9 cellular contexts compared by ENCODE assay signal in the genomic region with DNA sequence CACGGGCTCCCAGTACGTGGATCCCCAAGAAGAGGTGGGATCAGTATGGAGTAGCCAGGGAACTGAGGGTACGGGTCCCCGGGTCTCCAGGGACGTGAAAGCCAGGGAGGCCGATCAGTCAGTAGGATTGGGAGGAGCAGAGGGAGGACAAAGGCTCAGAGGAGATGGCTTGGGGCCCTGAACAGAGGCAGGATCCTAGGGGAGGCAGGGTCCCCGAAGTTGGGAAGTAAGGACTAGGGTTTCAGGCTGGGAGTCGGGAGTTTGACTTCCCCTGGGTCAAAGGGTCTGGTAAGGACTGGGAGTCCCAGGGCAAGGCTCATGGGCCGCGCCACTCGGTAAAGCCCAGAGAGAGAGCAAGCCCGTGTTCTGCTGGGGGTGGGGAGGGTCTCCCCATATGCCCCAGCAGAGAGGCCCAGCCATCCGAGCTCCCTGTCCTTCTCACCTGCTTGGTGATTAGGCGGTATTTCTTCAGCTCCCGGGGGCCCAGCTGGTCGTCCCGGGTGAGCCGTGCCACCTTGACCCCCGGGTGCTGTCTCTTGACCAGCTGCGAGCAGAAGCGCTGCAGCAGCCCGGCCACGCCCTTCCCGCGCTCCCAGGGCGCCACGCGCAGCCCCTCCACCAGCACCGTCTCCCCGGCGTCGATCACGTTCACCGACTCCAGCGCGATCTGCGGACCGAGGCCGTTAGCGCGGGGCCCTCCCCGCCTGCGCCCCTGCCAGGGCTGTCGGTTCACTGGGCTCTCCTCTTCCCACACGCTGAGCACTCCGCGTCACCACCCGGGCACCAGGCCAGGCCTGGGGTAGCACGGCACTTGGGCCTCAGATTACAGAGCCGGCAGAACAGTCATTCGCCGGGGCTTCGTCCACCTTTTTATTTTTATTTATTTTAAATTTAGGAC. TPM values are rescaled to one million over a fixed set of nuclear protein-coding genes. Genes with fewer than 3 reads are reported as not detected.
DNase-seq lines count a peak whose midpoint lies in the region; ATAC-seq, FAIRE-seq and TF ChIP-seq lines count a peak whose summit lies in the region.
"Had no signal": no experiment of that assay in that cellular context is flagged by ENCODE, and none has a peak within 500 bp of the region (broad histone marks: within the 10 kb centered on the region; RNA-seq: fewer than 3 reads in every experiment).

No MANE protein-coding gene starts in this region.

- no peak overlapping the region for H3K27ac ChIP-seq in kidney (ENCODE audit: low read depth in 2 of 2, low read length in 2 of 2)
- H3K27ac ChIP-seq in aorta (ENCODE audit: low read depth in 1 of 2, low read length in 2 of 2) = no peak overlapping the region

- H3K27me3 ChIP-seq in aorta (ENCODE audit: control insufficient read depth in 1 of 2, insufficient read depth in 2 of 2, low read length in 1 of 2) = no peaks in the 10 kb centered on the region

- intact Hi-C loops in kidney (cut with DNase I) (no loop called here), aorta (cut with DNase I) (no loop called here)

- no peak for TF ChIP-seq CTCF in kidney (IDR thresholded peaks at IDR 0.05; ENCODE audit: borderline replicate concordance, extremely low read depth, insufficient read depth)

- no peaks in the 10 kb centered on the region for H3K9me3 ChIP-seq in kidney (ENCODE audit: control insufficient read depth in 1 of 2, low read length in 2 of 2)
- H3K9me3 ChIP-seq in aorta (ENCODE audit: control insufficient read depth, low read length) = no peaks in the 10 kb centered on the region

- H3K4me3 ChIP-seq in kidney (ENCODE audit: low read length in 2 of 2) (no peak overlapping the region), aorta (ENCODE audit: low read length in 2 of 2) (no peak overlapping the region)

- WGBS in aorta, 2 donors = 1 to 2% methylated on average over 52 to 53 of the region's 53 CpGs

- H3K9ac ChIP-seq in kidney (ENCODE audit: low read length in 2 of 2) = no peak overlapping the region

- no peak for FAIRE-seq in kidney (lab: Jason Lieb, UNC)
- no peak for FAIRE-seq in GM19239 (lab: Jason Lieb, UNC)

- no peak for ATAC-seq in aorta (ENCODE audit: low FRiP score)

- H3K36me3 ChIP-seq in kidney (ENCODE audit: control insufficient read depth in 1 of 2, insufficient read depth in 2 of 2, low read length in 2 of 2) = no peaks in the 10 kb centered on the region
- H3K36me3 ChIP-seq in aorta (ENCODE audit: control insufficient read depth in 1 of 2, insufficient read depth in 2 of 2, low read length in 1 of 2) = no peaks in the 10 kb centered on the region

- DNase-seq in DMS79 (lab: John Stamatoyannopoulos, UW) (peak; percentile 79), NCI-H1417 treated with DMSO at 0.1 percent for 48 hours (lab: John Stamatoyannopoulos, UW) (peak; percentile 71), astrocyte of the hippocampus (ENCODE audit: low read depth, low spot score) (peak; percentile 94), kidney (peak; percentile 89), aorta (peak; percentile 84 to 92), putamen (ENCODE audit: low spot score) (no peak), GM19239 (ENCODE audit: insufficient read length, low spot score) (no peak), cerebellar cortex (ENCODE audit: low spot score) (no peak)

- H3K4me1 ChIP-seq in kidney (ENCODE audit: control insufficient read depth in 1 of 2, insufficient read depth in 1 of 2, low read depth in 1 of 2, low read length in 2 of 2) (peaks cover 0 to 8% of the 10 kb centered on the region in 2 donors), aorta (ENCODE audit: control insufficient read depth in 1 of 2, insufficient read depth in 2 of 2, low read length in 2 of 2) (no peaks in the 10 kb centered on the region)

RNA-seq across cellular contexts. Expression of a gene that starts 7.0 kb away (rescaled TPM):
- not detected for total RNA-seq in kidney
- polyA plus RNA-seq in kidney (ENCODE audit: insufficient read depth, low read depth, low replicate concordance) = not detected
- total RNA-seq in aorta = not detected
- polyA plus RNA-seq in aorta = not detected

RNA-seq across cellular contexts. Expression of a gene that starts 7.7 kb away (rescaled TPM):
- total RNA-seq in kidney = 0.38 TPM
- polyA plus RNA-seq in kidney (ENCODE audit: insufficient read depth, low read depth, low replicate concordance) = 2.2 TPM
- not detected for total RNA-seq in aorta
- not detected for polyA plus RNA-seq in aorta

RNA-seq across cellular contexts. Expression of a gene that starts 18.8 kb away (rescaled TPM):
- 50.4 TPM for total RNA-seq in kidney
- 133 TPM for polyA plus RNA-seq in kidney (ENCODE audit: insufficient read depth, low read depth, low replicate concordance)
- 10 to 100 TPM; 21.3 to 26.9 TPM for total RNA-seq in aorta
- 10 to 100 TPM; 16.8 to 51.2 TPM for polyA plus RNA-seq in aorta

RNA-seq across cellular contexts. Expression of a gene that starts 27.7 kb away (rescaled TPM):
- total RNA-seq in kidney = 0.25 TPM
- polyA plus RNA-seq in kidney (ENCODE audit: insufficient read depth, low read depth, low replicate concordance) = 0.37 TPM
- total RNA-seq in aorta = not detected
- 1 to 10 TPM in 1 of 2 donors, not detected in 1; 5.4 TPM for polyA plus RNA-seq in aorta
- total RNA-seq: neural crest cell had no signal

RNA-seq across cellular contexts. Expression of a gene that starts 44.3 kb away (rescaled TPM):
- total RNA-seq in kidney = 78.8 TPM
- polyA plus RNA-seq in kidney (ENCODE audit: insufficient read depth, low read depth, low replicate concordance) = 53.5 TPM
- 10 to 100 TPM; 51.8 to 70.6 TPM for total RNA-seq in aorta
- polyA plus RNA-seq in aorta = 10 to 100 TPM; 27.2 to 48.5 TPM

Comparison
In these comparisons a context has a peak if more than half of its experiments do, and no peak if none do; other contexts are left out.
1. DNase-seq: peak in DMS79 (single experiment), NCI-H1417 treated with DMSO at 0.1 percent for 48 hours (single experiment), astrocyte of the hippocampus (single experiment), kidney (single experiment) and aorta (2 of 2); none in putamen (single experiment), GM19239 (single experiment) and cerebellar cortex (single experiment).